ENCODE assay signal across 8 cellular contexts in genomic region chr2:177753682-177754475, GRCh38.
A peak's percentile ranks its signal among the peaks of the same experiment; 100 is the strongest.
DNase-seq lines count a peak whose midpoint lies in the region; ATAC-seq and TF ChIP-seq lines count a peak whose summit lies in the region.

No MANE protein-coding gene starts in this region.

- no peak for TF ChIP-seq CTCF in coronary artery (IDR thresholded peaks at IDR 0.05)

- H3K4me3 ChIP-seq in coronary artery = no peak overlapping the region

- peak; percentile 53 to 74 for DNase-seq in NCI-H2081 (lab: John Stamatoyannopoulos, UW)
- DNase-seq in NCI-H2081 treated with DMSO at 0.1 percent for 48 hours (lab: John Stamatoyannopoulos, UW) = no peak
- DNase-seq in NCI-H460 (ENCODE audit: extremely low read depth, low read depth) = peak; percentile 90
- peak; percentile 62 for DNase-seq in dedifferentiated amniotic fluid mesenchymal stem cell (ENCODE audit: extremely low spot score)
- no peak for DNase-seq in left lobe of liver (ENCODE audit: low spot score)
- peak; percentile 67 for DNase-seq in superior temporal gyrus (ENCODE audit: extremely low spot score)
- no peak for DNase-seq in coronary artery (ENCODE audit: low spot score)
- no peak for DNase-seq in activated CD4-positive, CD25-positive, alpha-beta regulatory T cell (lab: John Stamatoyannopoulos, UW)

- peak; percentile 43 for ATAC-seq in left lobe of liver

- H3K27ac ChIP-seq in coronary artery = no peak overlapping the region

Comparison
In these comparisons a context has a peak if more than half of its experiments do, and no peak if none do; other contexts are left out.
1. DNase-seq: peak in NCI-H2081 (2 of 2), NCI-H460 (single experiment), dedifferentiated amniotic fluid mesenchymal stem cell (single experiment) and superior temporal gyrus (single experiment); none in NCI-H2081 treated with DMSO at 0.1 percent for 48 hours (single experiment), left lobe of liver (single experiment), coronary artery (single experiment) and activated CD4-positive, CD25-positive, alpha-beta regulatory T cell (0 of 4).